ENCODE assay signal across 21 cellular contexts in the genomic region with DNA sequence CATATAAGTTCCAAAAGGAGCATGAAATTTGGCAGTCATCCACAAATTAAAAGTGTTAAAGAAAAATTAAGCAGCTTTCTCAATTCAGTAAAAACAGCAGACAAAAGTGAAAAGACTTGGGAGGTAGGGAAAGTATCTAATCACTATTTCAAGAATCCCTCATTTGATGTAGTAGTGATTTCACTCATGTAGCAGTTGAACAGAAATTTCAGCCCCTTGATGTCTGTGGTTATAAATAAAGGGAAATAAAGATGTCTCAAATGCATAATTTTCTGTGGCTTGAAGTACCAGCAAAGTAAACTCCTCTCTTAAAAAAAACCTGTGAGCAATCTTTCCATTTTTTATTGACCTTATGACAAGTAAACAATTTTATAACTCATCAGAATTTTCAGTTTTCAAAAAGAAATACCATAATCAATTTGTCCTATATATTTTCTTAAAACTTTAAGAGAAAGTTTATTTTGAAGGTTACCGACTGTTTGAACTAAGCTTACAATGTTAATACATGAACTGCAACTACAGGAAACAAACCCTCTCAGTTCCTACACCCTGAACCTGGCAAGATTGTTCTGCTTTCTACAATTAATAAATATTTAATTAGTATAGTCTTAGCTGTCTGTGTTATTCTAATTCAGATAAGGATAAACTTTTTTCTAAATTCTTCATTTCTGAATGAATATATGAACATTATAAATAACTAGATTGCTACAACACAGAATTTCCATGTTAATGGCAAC.
DNase-seq lines count a peak whose midpoint lies in the region; ATAC-seq, FAIRE-seq and TF ChIP-seq lines count a peak whose summit lies in the region.
"Had no signal": no experiment of that assay in that cellular context is flagged by ENCODE, and none has a peak within 500 bp of the region (broad histone marks: within the 10 kb centered on the region; RNA-seq: fewer than 3 reads in every experiment).

No MANE protein-coding gene starts in this region.

- H3K4me1 Mint-ChIP-seq in activated T-cell treated with anti-CD3 and anti-CD28 coated beads, Interleukin-2, amount 50 U/mL, for 24 hours (ENCODE audit: low read depth), result peaks cover 81% of the 10 kb centered on the region
- H3K4me1 Mint-ChIP-seq in activated naive CD8-positive, alpha-beta T cell (ENCODE audit: low read depth), result peaks cover 88% of the 10 kb centered on the region
- H3K4me1 Mint-ChIP-seq in stimulated activated effector memory CD8-positive, alpha-beta T cell treated with anti-CD3 and anti-CD28 coated beads, Interleukin-12 subunit alpha, Interleukin-12 subunit beta, amount 100 ng/mL, for 72 hours, result peaks cover 78% of the 10 kb centered on the region
- H3K4me1 Mint-ChIP-seq in Calu3 (ENCODE audit: low read depth, unreplicated experiment), result no peaks in the 10 kb centered on the region

- H3K4me3 ChIP-seq in kidney (ENCODE audit: low read length in 2 of 2), result no peak overlapping the region
- H3K4me3 ChIP-seq: smooth muscle cell, vagina had no signal

- CTCF ChIA-PET in Calu3 (lab: Charles Lee), result no interaction called here

- H3K36me3 Mint-ChIP-seq in activated T-cell treated with anti-CD3 and anti-CD28 coated beads, Interleukin-2, amount 50 U/mL, for 24 hours (ENCODE audit: low read depth), result peaks cover 82% of the 10 kb centered on the region
- peaks cover 37% of the 10 kb centered on the region for H3K36me3 Mint-ChIP-seq in activated naive CD8-positive, alpha-beta T cell
- H3K36me3 Mint-ChIP-seq in stimulated activated effector memory CD8-positive, alpha-beta T cell treated with anti-CD3 and anti-CD28 coated beads, Interleukin-12 subunit alpha, Interleukin-12 subunit beta, amount 100 ng/mL, for 72 hours, result peaks cover 83% of the 10 kb centered on the region
- H3K36me3 Mint-ChIP-seq in Calu3 (ENCODE audit: insufficient read depth, unreplicated experiment), result no peaks in the 10 kb centered on the region

- H3K4me1 ChIP-seq in kidney (ENCODE audit: control insufficient read depth in 1 of 2, insufficient read depth in 1 of 2, low read depth in 1 of 2, low read length in 2 of 2), result no peaks in the 10 kb centered on the region
- H3K4me1 ChIP-seq: Caco-2, vagina had no signal

- no peak overlapping the region for H3K9ac ChIP-seq in kidney (ENCODE audit: low read length in 2 of 2)

- H3K36me3 ChIP-seq in kidney (ENCODE audit: control insufficient read depth in 1 of 2, insufficient read depth in 2 of 2, low read length in 2 of 2), result no peaks in the 10 kb centered on the region
- H3K36me3 ChIP-seq: vagina had no signal

- no peaks in the 10 kb centered on the region for H3K27me3 Mint-ChIP-seq in activated T-cell treated with anti-CD3 and anti-CD28 coated beads, Interleukin-2, amount 50 U/mL, for 24 hours
- no peaks in the 10 kb centered on the region for H3K27me3 Mint-ChIP-seq in activated naive CD8-positive, alpha-beta T cell
- no peaks in the 10 kb centered on the region for H3K27me3 Mint-ChIP-seq in Calu3 (ENCODE audit: unreplicated experiment)

- H3K9me3 ChIP-seq in kidney (ENCODE audit: control insufficient read depth in 1 of 2, low read length in 2 of 2), result no peaks in the 10 kb centered on the region
- H3K9me3 ChIP-seq: Caco-2, vagina had no signal

- FAIRE-seq in kidney (lab: Jason Lieb, UNC), result no peak
- FAIRE-seq: endothelial cell of umbilical vein, G401.6, TTC549 had no signal

- intact Hi-C loops in Calu3 (cut with micrococcal nuclease; ENCODE audit: unreplicated experiment) (no loop called here), kidney (cut with DNase I) (no loop called here)

- peak overlapping the region; percentile 31 for H3K4me3 Mint-ChIP-seq in activated T-cell treated with anti-CD3 and anti-CD28 coated beads, Interleukin-2, amount 50 U/mL, for 24 hours
- peak overlapping the region; percentile 47 for H3K4me3 Mint-ChIP-seq in activated naive CD8-positive, alpha-beta T cell
- no peak overlapping the region for H3K4me3 Mint-ChIP-seq in stimulated activated effector memory CD8-positive, alpha-beta T cell treated with anti-CD3 and anti-CD28 coated beads, Interleukin-12 subunit alpha, Interleukin-12 subunit beta, amount 100 ng/mL, for 72 hours
- no peak overlapping the region for H3K4me3 Mint-ChIP-seq in Calu3 (ENCODE audit: low read depth, unreplicated experiment)

- TF ChIP-seq CTCF in Calu3 (IDR thresholded peaks at IDR 0.05; ENCODE audit: unreplicated experiment), result no peak
- TF ChIP-seq CTCF in kidney (IDR thresholded peaks at IDR 0.05; ENCODE audit: borderline replicate concordance, extremely low read depth, insufficient read depth), result no peak

- no peaks in the 10 kb centered on the region for H3K9me3 Mint-ChIP-seq in activated T-cell treated with anti-CD3 and anti-CD28 coated beads, Interleukin-2, amount 50 U/mL, for 24 hours
- peaks cover 2% of the 10 kb centered on the region for H3K9me3 Mint-ChIP-seq in activated naive CD8-positive, alpha-beta T cell (ENCODE audit: low read depth)
- no peaks in the 10 kb centered on the region for H3K9me3 Mint-ChIP-seq in stimulated activated effector memory CD8-positive, alpha-beta T cell treated with anti-CD3 and anti-CD28 coated beads, Interleukin-12 subunit alpha, Interleukin-12 subunit beta, amount 100 ng/mL, for 72 hours
- no peaks in the 10 kb centered on the region for H3K9me3 Mint-ChIP-seq in Calu3 (ENCODE audit: low read depth, unreplicated experiment)

- peak overlapping the region; percentile 86 for H3K27ac Mint-ChIP-seq in activated T-cell treated with anti-CD3 and anti-CD28 coated beads, Interleukin-2, amount 50 U/mL, for 24 hours
- peak overlapping the region; percentile 91 for H3K27ac Mint-ChIP-seq in activated naive CD8-positive, alpha-beta T cell
- peak overlapping the region; percentile 53 for H3K27ac Mint-ChIP-seq in stimulated activated effector memory CD8-positive, alpha-beta T cell treated with anti-CD3 and anti-CD28 coated beads, Interleukin-12 subunit alpha, Interleukin-12 subunit beta, amount 100 ng/mL, for 72 hours
- H3K27ac Mint-ChIP-seq in Calu3 (ENCODE audit: unreplicated experiment), result no peak overlapping the region

- H3K27ac ChIP-seq in kidney (ENCODE audit: low read depth in 2 of 2, low read length in 2 of 2), result no peak overlapping the region
- H3K27ac ChIP-seq: vagina had no signal

- ATAC-seq in HG02610 (IDR thresholded peaks at IDR 0.05; ENCODE audit: unreplicated experiment), result peak; percentile 81
- ATAC-seq in stimulated activated effector memory CD8-positive, alpha-beta T cell treated with anti-CD3 and anti-CD28 coated beads, Interleukin-12 subunit alpha, Interleukin-12 subunit beta, amount 100 ng/mL, for 72 hours, result peak; percentile 84
- ATAC-seq: left ventricle myocardium superior had no signal

- no peak for DNase-seq in activated T-cell treated with anti-CD3 and anti-CD28 coated beads, Interleukin-2, amount 50 U/mL, for 24 hours
- no peak for DNase-seq in activated T-cell treated with anti-CD3 and anti-CD28 coated beads, Interleukin-2, amount 50 U/mL, for 48 hours
- no peak for DNase-seq in stimulated activated effector memory CD8-positive, alpha-beta T cell treated with anti-CD3 and anti-CD28 coated beads, Interleukin-12 subunit alpha, Interleukin-12 subunit beta, amount 100 ng/mL, for 72 hours (ENCODE audit: low spot score in 2 of 2)
- DNase-seq in glomerular visceral epithelial cell (ENCODE audit: extremely low spot score) (no peak), Calu3 (no peak), kidney (no peak)
- DNase-seq: amygdala; Caco-2; foreskin melanocyte; left ventricle myocardium superior; NCI-H446; posterior cingulate gyrus; Right ventricle myocardium superior; stimulated activated naive CD4-positive, alpha-beta T cell had no signal

- BruUV-seq in Calu3 (replicated peaks; lab: Mats Ljungman, UMichigan), result no TSS peak

Comparison
In these comparisons a context has a peak if more than half of its experiments do, and no peak if none do; other contexts are left out.
1. H3K4me3 Mint-ChIP-seq: peak in activated T-cell treated with anti-CD3 and anti-CD28 coated beads, Interleukin-2, amount 50 U/mL, for 24 hours (single experiment) and activated naive CD8-positive, alpha-beta T cell (single experiment); none in stimulated activated effector memory CD8-positive, alpha-beta T cell treated with anti-CD3 and anti-CD28 coated beads, Interleukin-12 subunit alpha, Interleukin-12 subunit beta, amount 100 ng/mL, for 72 hours (single experiment) and Calu3 (single experiment).